In the genomic region with DNA sequence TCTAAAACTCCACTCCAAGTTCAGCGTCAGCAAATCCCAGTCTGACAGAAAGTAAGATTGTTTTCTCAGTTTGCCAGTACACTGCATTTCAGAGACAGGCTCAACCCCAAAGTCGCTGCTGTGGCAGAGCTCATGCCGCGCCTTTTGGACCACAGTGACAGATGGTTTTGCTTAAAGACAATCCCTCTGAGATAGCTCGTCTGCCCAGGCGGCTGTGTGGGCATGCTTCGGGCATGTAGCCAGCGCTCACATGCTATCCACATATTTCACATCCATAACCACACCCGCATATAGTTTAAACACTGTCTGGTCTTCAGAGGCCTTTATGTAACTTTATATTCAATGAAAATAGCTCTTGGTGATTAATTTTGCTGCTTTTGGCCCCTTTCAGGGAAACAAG, we compare ENCODE assay signal across 14 cellular contexts. TPM values are rescaled to one million over a fixed set of nuclear protein-coding genes. Genes with fewer than 3 reads are reported as not detected.
DNase-seq lines count a peak whose midpoint lies in the region; ATAC-seq and TF ChIP-seq lines count a peak whose summit lies in the region.
"Had no signal": no experiment of that assay in that cellular context is flagged by ENCODE, and none has a peak within 500 bp of the region (broad histone marks: within the 10 kb centered on the region; RNA-seq: fewer than 3 reads in every experiment).

No MANE protein-coding gene starts in this region.

- TF ChIP-seq CTCF in BJ (IDR thresholded peaks at IDR 0.05; ENCODE audit: insufficient read depth, low read depth, low read length) (no peak), osteoblast (IDR thresholded peaks at IDR 0.05; ENCODE audit: extremely low read depth, low read depth, low read length) (no peak), brain microvascular endothelial cell (IDR thresholded peaks at IDR 0.05; ENCODE audit: low read depth, low read length, missing control alignments) (no peak)

- POLR2A ChIA-PET in BJ (lab: Charles Lee), result no interaction called here

- H3K9me3 ChIP-seq in osteoblast (ENCODE audit: low read depth, low read length), result no peaks in the 10 kb centered on the region
- H3K9me3 ChIP-seq: uterus had no signal

- no peaks in the 10 kb centered on the region for H4K20me1 ChIP-seq in osteoblast (ENCODE audit: insufficient read depth, low read length)

- CTCF ChIA-PET in BJ (lab: Yijun Ruan, JAX), result interaction anchor here (1.1 to 1.7 kb wide), 4 partner anchors 11 to 224 kb away, joined by 3 to 8 read pairs (median 4); no protein-coding TSS in a partner anchor

- peak overlapping the region; percentile 66 for H3K4me2 ChIP-seq in osteoblast (ENCODE audit: insufficient read depth, low read length)

- no peaks in the 10 kb centered on the region for H3K36me3 ChIP-seq in BJ (ENCODE audit: control insufficient read depth, insufficient read depth, low read length)
- no peaks in the 10 kb centered on the region for H3K36me3 ChIP-seq in osteoblast (ENCODE audit: insufficient read depth, low read length)
- H3K36me3 ChIP-seq in brain microvascular endothelial cell (replicated peaks), result no peaks in the 10 kb centered on the region
- H3K36me3 ChIP-seq: uterus had no signal

- peaks cover 33% of the 10 kb centered on the region for H3K4me1 ChIP-seq in osteoblast (ENCODE audit: insufficient read depth, low read length)
- H3K4me1 ChIP-seq: uterus had no signal

- H3K79me2 ChIP-seq in osteoblast (ENCODE audit: insufficient read depth, low read length), result no peaks in the 10 kb centered on the region

- peak overlapping the region; percentile 60 for H2AFZ ChIP-seq in osteoblast (ENCODE audit: low read length)

- no peak overlapping the region for H3K4me3 ChIP-seq in BJ (ENCODE audit: low read depth, low read length)
- H3K4me3 ChIP-seq in osteoblast (ENCODE audit: insufficient read depth, low read length), result peak overlapping the region; percentile 44
- H3K4me3 ChIP-seq in brain microvascular endothelial cell (ENCODE audit: low read depth, low read length), result no peak overlapping the region
- H3K4me3 ChIP-seq: uterus had no signal

- H3K27ac ChIP-seq in osteoblast (ENCODE audit: low read depth, low read length) (peak overlapping the region; percentile 36), brain microvascular endothelial cell (no peak overlapping the region)
- H3K27ac ChIP-seq: uterus had no signal

- in situ Hi-C loops in brain microvascular endothelial cell (cut with HindIII; ENCODE audit: low pct_ligation_motif_present, low sequenced_read_pairs), result no loop called here

- ATAC-seq in HG03159 (IDR thresholded peaks at IDR 0.05; ENCODE audit: unreplicated experiment), result no peak

- DNase-seq in BJ (ENCODE audit: low read depth) (peak; percentile 26), NCI-H2171 (lab: John Stamatoyannopoulos, UW) (peak; percentile 92), dedifferentiated amniotic fluid mesenchymal stem cell (ENCODE audit: extremely low spot score) (peak; percentile 88), osteoblast (ENCODE audit: insufficient read length, low spot score, missing footprints) (peak; percentile 95), brain microvascular endothelial cell (no peak), ecto neural progenitor cell (ENCODE audit: low spot score) (no peak)
- DNase-seq in stimulated activated CD4-positive, alpha-beta T cell treated with anti-CD3 and anti-CD28 coated beads, Interleukin-2, amount 100 ng/mL, for 48 hours, result no peak
- DNase-seq: activated CD4-positive, alpha-beta memory T cell treated with anti-CD3 and anti-CD28 coated beads for 36 hours; activated naive CD4-positive, alpha-beta T cell; KBM-7; NCI-H2107; nephron progenitor cell; uterus had no signal

- H3K27me3 ChIP-seq in BJ (ENCODE audit: control insufficient read depth, insufficient read depth, low read length) (no peaks in the 10 kb centered on the region), osteoblast (ENCODE audit: insufficient read depth, low read length) (no peaks in the 10 kb centered on the region), brain microvascular endothelial cell (replicated peaks) (no peaks in the 10 kb centered on the region)
- H3K27me3 ChIP-seq: uterus had no signal

RNA-seq across cellular contexts. Expression of a gene that starts 14.7 kb away (rescaled TPM):
- polyA plus RNA-seq in BJ (2011; rRNA removed), result 24.0 and 25.1 TPM in 2 replicates
- polyA minus RNA-seq in BJ (2011; rRNA and poly(A)+ RNA removed), result 30.2 and 34.9 TPM in 2 replicates
- 144 and 161 TPM in 2 replicates for total RNA-seq in osteoblast

Comparison
In these comparisons a context has a peak if more than half of its experiments do, and no peak if none do; other contexts are left out.
1. DNase-seq: peak in BJ (single experiment), NCI-H2171 (single experiment), dedifferentiated amniotic fluid mesenchymal stem cell (single experiment) and osteoblast (single experiment); none in brain microvascular endothelial cell (single experiment), stimulated activated CD4-positive, alpha-beta T cell treated with anti-CD3 and anti-CD28 coated beads, Interleukin-2, amount 100 ng/mL, for 48 hours (0 of 2) and ecto neural progenitor cell (single experiment).